Comparison of ENCODE assay signal across 9 cellular contexts in the genomic region with DNA sequence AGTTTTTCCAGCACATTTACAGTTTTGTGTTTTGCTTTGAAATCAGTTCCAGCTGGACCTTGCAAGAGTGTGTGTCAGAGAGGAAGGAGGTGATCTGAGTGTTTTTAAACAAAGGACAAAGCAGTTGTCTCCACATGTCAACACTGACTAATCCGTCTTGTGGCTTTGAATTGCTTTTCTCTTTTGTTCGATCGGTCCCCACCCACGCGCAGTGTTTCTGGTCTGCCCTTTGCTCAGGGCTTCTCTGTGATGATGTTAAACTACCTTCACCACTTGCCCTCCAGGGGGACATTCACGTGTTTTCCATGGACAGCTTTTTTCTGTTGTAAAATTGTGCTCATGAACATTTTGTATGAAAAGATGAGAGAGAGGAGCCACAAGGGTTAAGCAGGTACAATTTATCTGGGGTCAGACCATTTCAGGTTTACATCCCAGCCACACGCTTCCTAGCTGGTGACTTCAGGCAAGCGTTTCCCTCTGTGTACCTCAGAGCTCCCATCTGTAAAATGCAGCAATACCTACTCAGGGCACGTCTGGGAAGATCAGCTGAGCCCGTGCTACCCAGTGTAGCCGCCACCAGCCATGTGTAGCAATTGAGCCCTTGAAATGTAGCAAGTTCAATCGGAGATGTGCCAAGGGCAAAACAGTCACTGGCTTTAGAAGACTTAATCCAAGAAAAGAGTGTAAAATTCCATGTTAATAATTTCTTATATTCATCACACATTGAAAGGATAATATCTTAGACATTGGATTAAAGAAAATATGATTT. TPM values are rescaled to one million over a fixed set of nuclear protein-coding genes. Genes with fewer than 3 reads are reported as not detected.
DNase-seq lines count a peak whose midpoint lies in the region; ATAC-seq and TF ChIP-seq lines count a peak whose summit lies in the region.
"Had no signal": no experiment of that assay in that cellular context is flagged by ENCODE, and none has a peak within 500 bp of the region (broad histone marks: within the 10 kb centered on the region; RNA-seq: fewer than 3 reads in every experiment).

No MANE protein-coding gene starts in this region.

- H3K36me3 ChIP-seq in OCI-LY7 (ENCODE audit: insufficient read depth, low read length): peaks cover 95% of the 10 kb centered on the region

- intact Hi-C loops in OCI-LY7 (cut with micrococcal nuclease; ENCODE audit: unreplicated experiment): no loop called here

- TSS peak; percentile 53 for BruUV-seq in OCI-LY7 (replicated peaks; lab: Mats Ljungman, UMichigan)

- DNase-seq in Daoy (ENCODE audit: low read depth) (peak; percentile 90), OCI-LY7 (ENCODE audit: low spot score) (no peak), epithelial cell of prostate (ENCODE audit: low read depth, low spot score) (peak; percentile 84), renal cortical epithelial cell (ENCODE audit: low read depth) (peak; percentile 75), NCI-H1436 (lab: John Stamatoyannopoulos, UW) (no peak)
- DNase-seq: stomach had no signal

- H3K4me3 ChIP-seq in OCI-LY7 (ENCODE audit: low read depth, low read length, poor library complexity, severe bottlenecking): no peak overlapping the region
- H3K4me3 ChIP-seq: stomach had no signal

- H2AFZ ChIP-seq in OCI-LY7 (ENCODE audit: low read length): no peak overlapping the region

- no peak overlapping the region for H3K27ac ChIP-seq in OCI-LY7 (ENCODE audit: low read depth, low read length, poor library complexity, severe bottlenecking)
- peak overlapping the region; percentile 63 for H3K27ac ChIP-seq in epithelial cell of prostate
- H3K27ac ChIP-seq: stomach had no signal

- no peak overlapping the region for H3K4me2 ChIP-seq in OCI-LY7 (ENCODE audit: low read length)

- ATAC-seq in GM21423 (IDR thresholded peaks at IDR 0.05; ENCODE audit: unreplicated experiment): no peak
- ATAC-seq in GM18868 (IDR thresholded peaks at IDR 0.05; ENCODE audit: unreplicated experiment): no peak
- ATAC-seq in GM21825 (IDR thresholded peaks at IDR 0.05; ENCODE audit: unreplicated experiment): no peak

- H3K4me1 ChIP-seq in OCI-LY7 (ENCODE audit: insufficient read depth, low read length, poor library complexity, severe bottlenecking): no peaks in the 10 kb centered on the region
- H3K4me1 ChIP-seq: stomach had no signal

- POLR2A ChIA-PET in OCI-LY7 (lab: Charles Lee): interaction anchor here (0.5 kb wide), 1 partner anchor 135 kb away, joined by 3 read pairs; no protein-coding TSS in a partner anchor

- no peaks in the 10 kb centered on the region for H4K20me1 ChIP-seq in OCI-LY7 (ENCODE audit: insufficient read depth, low read length)

- H3K9me3 ChIP-seq in OCI-LY7 (ENCODE audit: low read length): no peaks in the 10 kb centered on the region

- TF ChIP-seq CTCF in OCI-LY7 (conservative IDR thresholded peaks at IDR 0.05; ENCODE audit: low read length): no peak

- CTCF ChIA-PET in OCI-LY7 (lab: Charles Lee; ENCODE audit: unreplicated experiment): no interaction called here

- no peaks in the 10 kb centered on the region for H3K9me2 ChIP-seq in OCI-LY7 (ENCODE audit: insufficient read depth, low read length)

- H3K79me2 ChIP-seq in OCI-LY7 (ENCODE audit: insufficient read depth, low read depth, low read length): no peaks in the 10 kb centered on the region

RNA-seq across cellular contexts. Expression of a gene that starts 13.5 kb away (rescaled TPM):
- total RNA-seq in Daoy (2014; rRNA removed; shearing (Covaris generic)): 2.2 and 4.7 TPM in 2 replicates
- 0.98 and 2.0 TPM in 2 replicates for total RNA-seq in OCI-LY7 (2014; rRNA removed; shearing (Covaris generic))
- 1.1 and 1.4 TPM in 2 replicates for total RNA-seq in OCI-LY7 (2022)
- total RNA-seq in renal cortical epithelial cell: 9.4 and 11.3 TPM in 2 replicates

RNA-seq across cellular contexts. Expression of a gene that starts 46.1 kb away (rescaled TPM):
- 48.5 and 83.8 TPM in 2 replicates for total RNA-seq in Daoy (2014; rRNA removed; shearing (Covaris generic))
- total RNA-seq in OCI-LY7 (2014; rRNA removed; shearing (Covaris generic)): 279 and 291 TPM in 2 replicates
- 172 and 219 TPM in 2 replicates for total RNA-seq in OCI-LY7 (2022)
- 8.8 and 27.3 TPM in 2 replicates for total RNA-seq in renal cortical epithelial cell

RNA-seq across cellular contexts. Expression of a gene that starts 46.4 kb away (rescaled TPM):
- 0.86 and 3.0 TPM in 2 replicates for total RNA-seq in Daoy (2014; rRNA removed; shearing (Covaris generic))
- 3.2 and 4.5 TPM in 2 replicates for total RNA-seq in OCI-LY7 (2014; rRNA removed; shearing (Covaris generic))
- total RNA-seq in OCI-LY7 (2022) (10.5 and 12.0 TPM in 2 replicates), renal cortical epithelial cell (1.0 and 5.6 TPM in 2 replicates)

Comparison
In these comparisons a context has a peak if more than half of its experiments do, and no peak if none do; other contexts are left out.
1. DNase-seq: peak in Daoy (single experiment), epithelial cell of prostate (single experiment) and renal cortical epithelial cell (single experiment); none in OCI-LY7 (single experiment) and NCI-H1436 (single experiment).